In genomic region chr10:27099916-27100799, GRCh38 we compare ENCODE assay signal across 8 cellular contexts. TPM values are rescaled to one million over a fixed set of nuclear protein-coding genes. Genes with fewer than 3 reads are reported as not detected.
A peak's percentile ranks its signal among the peaks of the same experiment; 100 is the strongest.
DNase-seq lines count a peak whose midpoint lies in the region; ATAC-seq lines count a peak whose summit lies in the region.

Gene ANKRD26, minus strand, starts transcription at chr10:27100494. Its CDS starts 168 bp downstream, at chr10:27100326.

- CTCF ChIA-PET in activated CD4-positive, alpha-beta T cell treated with anti-CD3 and anti-CD28 coated beads, Interleukin-2, amount 10 ng/mL, durations not matched to agents 7 days and 5 days (lab: Charles Lee) = interaction anchor here (0.9 kb wide), 1 partner anchor 374 kb away, joined by 3 read pairs; no protein-coding TSS in a partner anchor

- H3K27ac Mint-ChIP-seq in activated CD4-positive, alpha-beta T cell treated with anti-CD3 and anti-CD28 coated beads, Interleukin-2, amount 10 ng/mL, durations not matched to agents 7 days and 5 days = peak within 1 kb of the TSS; percentile 89

- H3K27ac ChIP-seq in BLaER1 treated with 17β-estradiol and CSF1 and Interleukin-3, amounts not matched to agents 10 nM and 100 nM = peak within 1 kb of the TSS; percentile 59 to 92 (median 89)

- peak within 1 kb of the TSS; percentile 81 to 96 (median 90) for H3K4me2 ChIP-seq in BLaER1 treated with 17β-estradiol and CSF1 and Interleukin-3, amounts not matched to agents 10 nM and 100 nM

- H4K20me1 ChIP-seq in BLaER1 treated with 17β-estradiol and CSF1 and Interleukin-3, amounts not matched to agents 10 nM and 100 nM = peaks cover 0 to 3% (median 0%) of the 10 kb centered on the region in 11 experiments; a peak in 1 of 22 replicates

- H3K9me3 Mint-ChIP-seq in activated CD4-positive, alpha-beta T cell treated with anti-CD3 and anti-CD28 coated beads, Interleukin-2, amount 10 ng/mL, durations not matched to agents 7 days and 5 days = no peaks in the 10 kb centered on the region

- POLR2A ChIA-PET in activated CD4-positive, alpha-beta T cell treated with anti-CD3 and anti-CD28 coated beads, Interleukin-2, amount 10 ng/mL, durations not matched to agents 7 days and 5 days (lab: Charles Lee) = no interaction called here

- H3K9ac ChIP-seq in BLaER1 treated with 17β-estradiol and CSF1 and Interleukin-3, amounts not matched to agents 10 nM and 100 nM = peak within 1 kb of the TSS; percentile 78 to 93 (median 89)

- H3K4me3 ChIP-seq in BLaER1 treated with 17β-estradiol and CSF1 and Interleukin-3, amounts not matched to agents 10 nM and 100 nM = peak within 1 kb of the TSS; percentile 61 to 87 (median 73)

- peaks cover 45% of the 10 kb centered on the region for H3K4me1 Mint-ChIP-seq in activated CD4-positive, alpha-beta T cell treated with anti-CD3 and anti-CD28 coated beads, Interleukin-2, amount 10 ng/mL, durations not matched to agents 7 days and 5 days

- no peaks in the 10 kb centered on the region for H3K27me3 ChIP-seq in BLaER1 treated with 17β-estradiol and CSF1 and Interleukin-3, amounts not matched to agents 10 nM and 100 nM

- peak; percentile 89 for ATAC-seq in GM19324 (IDR thresholded peaks at IDR 0.05; ENCODE audit: low FRiP score, unreplicated experiment)
- peak; percentile 76 for ATAC-seq in HG03460 (IDR thresholded peaks at IDR 0.05; ENCODE audit: unreplicated experiment)

- H3K9me3 ChIP-seq in BLaER1 treated with 17β-estradiol and CSF1 and Interleukin-3, amounts not matched to agents 10 nM and 100 nM (replicated peaks in 1 of 11) = no peaks in the 10 kb centered on the region

- H3K4me3 Mint-ChIP-seq in activated CD4-positive, alpha-beta T cell treated with anti-CD3 and anti-CD28 coated beads, Interleukin-2, amount 10 ng/mL, durations not matched to agents 7 days and 5 days = peak within 1 kb of the TSS; percentile 82

- H3K4me1 ChIP-seq in BLaER1 treated with 17β-estradiol and CSF1 and Interleukin-3, amounts not matched to agents 10 nM and 100 nM = peaks cover 15 to 25% (median 20%) of the 10 kb centered on the region in 10 experiments

- no peaks in the 10 kb centered on the region for H3K27me3 Mint-ChIP-seq in activated CD4-positive, alpha-beta T cell treated with anti-CD3 and anti-CD28 coated beads, Interleukin-2, amount 10 ng/mL, durations not matched to agents 7 days and 5 days

- H3K36me3 Mint-ChIP-seq in activated CD4-positive, alpha-beta T cell treated with anti-CD3 and anti-CD28 coated beads, Interleukin-2, amount 10 ng/mL, durations not matched to agents 7 days and 5 days (ENCODE audit: low read depth) = peaks cover 12% of the 10 kb centered on the region

- peaks cover 0 to 6% (median 3%) of the 10 kb centered on the region in 11 experiments; a peak in 12 of 22 replicates for H3K36me3 ChIP-seq in BLaER1 treated with 17β-estradiol and CSF1 and Interleukin-3, amounts not matched to agents 10 nM and 100 nM

- DNase-seq in NCI-H526 (lab: John Stamatoyannopoulos, UW) (peak; percentile 93 to 95), cortex of kidney (lab: John Stamatoyannopoulos, UW) (peak; percentile 63), left kidney (ENCODE audit: low read depth, low spot score) (peak; percentile 100)
- DNase-seq in activated CD4-positive, alpha-beta T cell treated with anti-CD3 and anti-CD28 coated beads, Interleukin-2, amount 10 ng/mL, durations not matched to agents 7 days and 5 days = peak; percentile 96
- DNase-seq in stimulated activated CD4-positive, alpha-beta T cell treated with anti-CD3 and anti-CD28 coated beads, Interleukin-1b, Interleukin-23, amount 100 ng/mL, for 48 hours = peak; percentile 96

RNA-seq across cellular contexts. Expression of gene ANKRD26, which starts in this region (rescaled TPM):
- total RNA-seq in activated CD4-positive, alpha-beta T cell treated with anti-CD3 and anti-CD28 coated beads, Interleukin-2, amount 10 ng/mL, durations not matched to agents 7 days and 5 days = 10 to 100 TPM; 10.3 to 11.6 TPM

Comparison
In these comparisons a context has a peak if more than half of its experiments do, and no peak if none do; other contexts are left out.
1. Peak in every context shown above with its lines: DNase-seq, ATAC-seq, H3K4me3 ChIP-seq and H3K27ac ChIP-seq.